ENCODE assay signal across 1 cellular context in genomic region chr10:8416192-8416701, GRCh38.
TF ChIP-seq lines count a peak whose summit lies in the region.

No MANE protein-coding gene starts in this region.

TF ChIP-seq in GM12878, 131 proteins besides CTCF, POLR2A, EP300 and RAD21 (continued from another document):
- no peak for TF ChIP-seq SUPT20H (IDR thresholded peaks at IDR 0.05; ENCODE audit: borderline replicate concordance, control insufficient read depth, low read depth, low read length)
- no peak for TF ChIP-seq IRF3 (IDR thresholded peaks at IDR 0.05)
- peak; percentile 45; the same call in 1 of the 2 replicates for TF ChIP-seq RUNX3 (IDR thresholded peaks at IDR 0.05; ENCODE audit: low read length)
- TF ChIP-seq HDGF (IDR thresholded peaks at IDR 0.05) = no peak
- no peak for TF ChIP-seq CHD2 (IDR thresholded peaks at IDR 0.05; ENCODE audit: borderline replicate concordance, low read depth, low read length)
- no peak for TF ChIP-seq GATAD2B (conservative IDR thresholded peaks at IDR 0.05; ENCODE audit: low read depth)
- TF ChIP-seq RFX5 (IDR thresholded peaks at IDR 0.05; ENCODE audit: low read depth, low read length) = no peak
- no peak for TF ChIP-seq ZNF24 (IDR thresholded peaks at IDR 0.05)
- no peak for TF ChIP-seq HDAC2 (IDR thresholded peaks at IDR 0.05)
- TF ChIP-seq ZBTB33 (IDR thresholded peaks at IDR 0.05) = no peak
- no peak for TF ChIP-seq FOXK2 (IDR thresholded peaks at IDR 0.05)
- TF ChIP-seq USF1 (IDR thresholded peaks at IDR 0.05; ENCODE audit: borderline replicate concordance, extremely low read length, insufficient read depth, low read depth, low read length) = no peak
- 0 out of 2 replicates have a peak, but pooled peaks have one; percentile 20 for TF ChIP-seq ATF7 (IDR thresholded peaks at IDR 0.05; ENCODE audit: low read depth)
- TF ChIP-seq PAX8 (IDR thresholded peaks at IDR 0.05) = no peak
- TF ChIP-seq NBN (IDR thresholded peaks at IDR 0.05) = no peak
- no peak for TF ChIP-seq ZSCAN29 (IDR thresholded peaks at IDR 0.05)
TF ChIP-seq in GM12878: peak in this region for 12.
